ENCODE assay signal across 24 cellular contexts in genomic region chr17:72749119-72749572, GRCh38.
DNase-seq lines count a peak whose midpoint lies in the region; ATAC-seq, FAIRE-seq and TF ChIP-seq lines count a peak whose summit lies in the region.
"Had no signal": no experiment of that assay in that cellular context is flagged by ENCODE, and none has a peak within 500 bp of the region (broad histone marks: within the 10 kb centered on the region; RNA-seq: fewer than 3 reads in every experiment).

No MANE protein-coding gene starts in this region.

- H3K9me3 ChIP-seq in Caco-2 = no peaks in the 10 kb centered on the region
- no peaks in the 10 kb centered on the region for H3K9me3 ChIP-seq in hepatocyte (ENCODE audit: low read depth)
- no peaks in the 10 kb centered on the region for H3K9me3 ChIP-seq in right lobe of liver

- no peak for FAIRE-seq in GM19239 (lab: Jason Lieb, UNC)
- FAIRE-seq: GM12891 had no signal

- no peak overlapping the region for H3K4me3 Mint-ChIP-seq in Caco-2 (ENCODE audit: unreplicated experiment)
- H3K4me3 Mint-ChIP-seq in endothelial cell (ENCODE audit: unreplicated experiment) = no peak overlapping the region
- H3K4me3 Mint-ChIP-seq: B cell; CD8-positive, alpha-beta memory T cell had no signal

- TF ChIP-seq POLR2A in right lobe of liver (IDR thresholded peaks at IDR 0.05) = no peak

- no peak overlapping the region for H2AFZ ChIP-seq in hepatocyte

- H3K27me3 Mint-ChIP-seq in Caco-2 (ENCODE audit: insufficient read depth, unreplicated experiment) (no peaks in the 10 kb centered on the region), endothelial cell (ENCODE audit: unreplicated experiment) (peaks cover 1% of the 10 kb centered on the region)
- H3K27me3 Mint-ChIP-seq: B cell; CD8-positive, alpha-beta memory T cell had no signal

- TF ChIP-seq CTCF in Caco-2 (IDR thresholded peaks at IDR 0.05; ENCODE audit: insufficient read depth in 1 of 2, low read depth in 1 of 2, low read length in 1 of 2, severe bottlenecking in 1 of 2, unreplicated experiment in 1 of 2) (no peak), hepatocyte (IDR thresholded peaks at IDR 0.05; ENCODE audit: poor library complexity) (no peak), right lobe of liver (IDR thresholded peaks at IDR 0.05) (no peak), endothelial cell (IDR thresholded peaks at IDR 0.05; ENCODE audit: unreplicated experiment) (no peak)

- CTCF ChIA-PET in Caco-2 (lab: Charles Lee) = no interaction called here

- no peaks in the 10 kb centered on the region for H4K20me1 ChIP-seq in hepatocyte (ENCODE audit: insufficient read depth, poor library complexity, severe bottlenecking)

- H3K4me2 ChIP-seq in hepatocyte = no peak overlapping the region

- H3K27me3 ChIP-seq in Caco-2 (replicated peaks; ENCODE audit: control insufficient read depth, insufficient read depth, low read length) (no peaks in the 10 kb centered on the region), hepatocyte (no peaks in the 10 kb centered on the region), right lobe of liver (no peaks in the 10 kb centered on the region)

- H3K4me1 Mint-ChIP-seq in Caco-2 (ENCODE audit: low read depth, unreplicated experiment) (no peaks in the 10 kb centered on the region), endothelial cell (ENCODE audit: unreplicated experiment) (no peaks in the 10 kb centered on the region)
- H3K4me1 Mint-ChIP-seq: B cell; CD8-positive, alpha-beta memory T cell had no signal

- WGBS in hepatocyte (ENCODE audit: low lambda C conversion rate, missing lambda C conversion rate) = 59% methylated on average over 6 of the region's 6 CpGs
- WGBS in right lobe of liver (ENCODE audit: insufficient coverage, low coverage, low lambda C conversion rate, missing lambda C conversion rate) = 7% methylated on average over 2 of the region's 6 CpGs

- H3K27ac Mint-ChIP-seq in Caco-2 (ENCODE audit: unreplicated experiment) (no peak overlapping the region), endothelial cell (ENCODE audit: unreplicated experiment) (no peak overlapping the region)
- H3K27ac Mint-ChIP-seq: B cell; CD8-positive, alpha-beta memory T cell had no signal

- no peaks in the 10 kb centered on the region for H3K36me3 Mint-ChIP-seq in Caco-2 (ENCODE audit: insufficient read depth, unreplicated experiment)
- H3K36me3 Mint-ChIP-seq in endothelial cell (ENCODE audit: low read depth, unreplicated experiment) = no peaks in the 10 kb centered on the region

- POLR2A ChIA-PET in Caco-2 (lab: Charles Lee) = no interaction called here

- intact Hi-C loops in Caco-2 (cut with micrococcal nuclease; ENCODE audit: unreplicated experiment) = no loop called here
- intact Hi-C loops in right lobe of liver (cut with DNase I) = no loop called here

- H3K36me3 ChIP-seq in Caco-2 (ENCODE audit: control insufficient read depth, insufficient read depth, low read length) (no peaks in the 10 kb centered on the region), hepatocyte (replicated peaks; ENCODE audit: insufficient read depth, low read depth) (no peaks in the 10 kb centered on the region), right lobe of liver (no peaks in the 10 kb centered on the region)

- H3K9me2 ChIP-seq in hepatocyte (replicated peaks; ENCODE audit: insufficient read depth) = no peaks in the 10 kb centered on the region

- BruUV-seq in Caco-2 (replicated peaks; lab: Mats Ljungman, UMichigan) = no TSS peak

- DNase-seq in Caco-2 = peak; percentile 16 to 59
- peak; percentile 68 for DNase-seq in hepatocyte (ENCODE audit: low spot score)
- DNase-seq in right lobe of liver = peak in 2 of 3 donors; percentile 64 to 67
- peak; percentile 27 for DNase-seq in renal cortical epithelial cell (ENCODE audit: low read depth)
- no peak for DNase-seq in endothelial cell (ENCODE audit: low spot score)
- no peak for DNase-seq in GM19239 (ENCODE audit: insufficient read length, low spot score)
- no peak for DNase-seq in NCI-H446 treated with DMSO at 0.1 percent for 48 hours (lab: John Stamatoyannopoulos, UW)
- DNase-seq: Calu3; CD8-positive, alpha-beta memory T cell; DMS79 treated with DMSO at 0.1 percent for 48 hours; GF-D8; H7; NCI-H1092; NCI-H1417 treated with DMSO at 0.1 percent for 48 hours; NCI-H1694 treated with DMSO at 0.1 percent for 48 hours; NCI-H2081 treated with DMSO at 0.1 percent for 48 hours; NCI-H524 treated with DMSO at 0.1 percent for 48 hours; NCI-H774 had no signal

- no peaks in the 10 kb centered on the region for H3K79me2 ChIP-seq in hepatocyte

- H3K27ac ChIP-seq in hepatocyte (peak overlapping the region; percentile 54), right lobe of liver (no peak overlapping the region)
- H3K27ac ChIP-seq: 22Rv1, C4-2B had no signal

- peak; percentile 56 to 92 (median 77) for ATAC-seq in right lobe of liver
- no peak for ATAC-seq in GM19324 (IDR thresholded peaks at IDR 0.05; ENCODE audit: low FRiP score, unreplicated experiment)
- ATAC-seq: SK-N-SH treated with all-trans-retinoic acid at 6 μM for 48 hours had no signal

- H3K9me3 Mint-ChIP-seq in Caco-2 (ENCODE audit: unreplicated experiment) (no peaks in the 10 kb centered on the region), endothelial cell (ENCODE audit: unreplicated experiment) (no peaks in the 10 kb centered on the region)
- H3K9me3 Mint-ChIP-seq: CD8-positive, alpha-beta memory T cell had no signal

- H3K4me1 ChIP-seq in Caco-2 = peaks cover 11% of the 10 kb centered on the region
- peaks cover 8% of the 10 kb centered on the region for H3K4me1 ChIP-seq in hepatocyte (ENCODE audit: insufficient read depth)
- H3K4me1 ChIP-seq in right lobe of liver = peaks cover 0 to 10% (median 0%) of the 10 kb centered on the region in 4 donors

- H3K4me3 ChIP-seq in Caco-2 (ENCODE audit: low read depth, low read length) = no peak overlapping the region
- H3K4me3 ChIP-seq in hepatocyte = no peak overlapping the region
- H3K4me3 ChIP-seq in right lobe of liver = no peak overlapping the region

Comparison
In these comparisons a context has a peak if more than half of its experiments do, and no peak if none do; other contexts are left out.
1. DNase-seq: peak in Caco-2 (2 of 2), hepatocyte (single experiment), right lobe of liver (2 of 3) and renal cortical epithelial cell (single experiment); none in endothelial cell (single experiment), GM19239 (single experiment) and NCI-H446 treated with DMSO at 0.1 percent for 48 hours (single experiment).